In genomic region chr6:145814501-145815350, GRCh38 we compare ENCODE assay signal across 8 cellular contexts. TPM values are rescaled to one million over a fixed set of nuclear protein-coding genes. Genes with fewer than 3 reads are reported as not detected.
DNase-seq lines count a peak whose midpoint lies in the region; ATAC-seq and TF ChIP-seq lines count a peak whose summit lies in the region.

FBXO30 (minus strand) TSS chr6:145814795; CDS start chr6:145806405, 8,390 bp downstream.

- CTCF ChIA-PET in AG04449 (lab: Yijun Ruan, JAX), result interaction anchor here (0.6 to 1.5 kb wide), 4 partner anchors 15 to 729 kb away, joined by 3 to 8 read pairs (median 3); partner anchors contain the start of gene RAB32
- CTCF ChIA-PET in WTC11 (lab: Charles Lee), result interaction anchor here (0.6 to 1.6 kb wide), 5 partner anchors 12 to 930 kb away, joined by 3 to 7 read pairs (median 4); partner anchors contain the start of gene EPM2A

- H3K9me3 Mint-ChIP-seq in WTC11, result no peaks in the 10 kb centered on the region

- H3K4me1 Mint-ChIP-seq in WTC11, result peaks cover 41% of the 10 kb centered on the region

- no peak for DNase-seq in AG04449 (ENCODE audit: low read depth, low spot score)
- DNase-seq in NCI-H2171 (lab: John Stamatoyannopoulos, UW), result peak; percentile 86
- DNase-seq in WTC11 (ENCODE audit: low spot score), result peak; percentile 85
- DNase-seq in cardiac fibroblast (ENCODE audit: low read depth in 2 of 2), result peak; percentile 85 to 93
- peak; percentile 89 for DNase-seq in iris pigment epithelial cell (ENCODE audit: low read depth)
- DNase-seq in stimulated activated CD4-positive, alpha-beta T cell treated with anti-CD3 and anti-CD28 coated beads, Interleukin-12 subunit alpha, Interleukin-12 subunit beta, amount 100 ng/mL, for 4 hours, result peak; percentile 81

- peak; percentile 74 for ATAC-seq in GM18868 (IDR thresholded peaks at IDR 0.05; ENCODE audit: unreplicated experiment)
- peak; percentile 63 for ATAC-seq in HG03103 (IDR thresholded peaks at IDR 0.05; ENCODE audit: low read depth, unreplicated experiment)
- ATAC-seq in WTC11, result peak; percentile 81

- peak within 1 kb of the TSS; percentile 94 for H3K27ac Mint-ChIP-seq in WTC11

- no peaks in the 10 kb centered on the region for H3K27me3 Mint-ChIP-seq in WTC11 (ENCODE audit: low read depth)

- POLR2A ChIA-PET in AG04449 (lab: Yijun Ruan, JAX), result interaction anchor here (0.5 to 2.2 kb wide), 3 partner anchors 15 to 80 kb away, joined by 3 to 16 read pairs (median 4); partner anchors contain the start of gene EPM2A
- POLR2A ChIA-PET in WTC11 (lab: Charles Lee), result interaction anchor here (1.0 to 2.4 kb wide), 4 partner anchors 10 to 114 kb away, joined by 3 to 44 read pairs (median 6); partner anchors contain the start of gene EPM2A

- H3K4me3 ChIP-seq in AG04449 (ENCODE audit: low read depth, low read length) (peak within 1 kb of the TSS; percentile 79), cardiac fibroblast (replicated peaks in 1 of 2; ENCODE audit: low read depth in 2 of 2, low read length in 2 of 2) (peak within 1 kb of the TSS; percentile 71 to 76)

- H3K36me3 Mint-ChIP-seq in WTC11, result no peaks in the 10 kb centered on the region

- peak within 1 kb of the TSS; percentile 89 for H3K4me3 Mint-ChIP-seq in WTC11

- peak; percentile 7 for TF ChIP-seq CTCF in AG04449 (IDR thresholded peaks at IDR 0.05; ENCODE audit: insufficient read depth, low read length, missing control alignments)
- no peak for TF ChIP-seq CTCF in WTC11 (IDR thresholded peaks at IDR 0.05)
- no peak for TF ChIP-seq CTCF in cardiac fibroblast (IDR thresholded peaks at IDR 0.05; ENCODE audit: low read depth, low read length)

TF ChIP-seq in WTC11, 78 proteins besides CTCF, POLR2A, EP300 and RAD21 (continues in another document):
- TF ChIP-seq JAZF1 (CRISPR knock-in tag; IDR thresholded peaks at IDR 0.05), result no peak
- TF ChIP-seq SP1 (CRISPR knock-in tag; conservative IDR thresholded peaks at IDR 0.05), result peak; percentile 76
- TF ChIP-seq USF2 (CRISPR knock-in tag; IDR thresholded peaks at IDR 0.05), result no peak
- TF ChIP-seq JUN (CRISPR knock-in tag; IDR thresholded peaks at IDR 0.05), result no peak
- peak; percentile 85 for TF ChIP-seq NR2C2 (CRISPR knock-in tag; IDR thresholded peaks at IDR 0.05)
- TF ChIP-seq FOXP1 (CRISPR knock-in tag; IDR thresholded peaks at IDR 0.05; ENCODE audit: borderline replicate concordance), result peak; percentile 84
- TF ChIP-seq GABPB1 (CRISPR knock-in tag; IDR thresholded peaks at IDR 0.05), result peak; percentile 17; the same call in 1 of the 2 replicates
- TF ChIP-seq ZNF416 (CRISPR knock-in tag; IDR thresholded peaks at IDR 0.05), result 0 out of 2 replicates have a peak, but pooled peaks have one; percentile 8
- TF ChIP-seq FOXP4 (CRISPR knock-in tag; IDR thresholded peaks at IDR 0.05), result peak; percentile 81; the same call in 1 of the 2 replicates
- TF ChIP-seq KAT7 (CRISPR knock-in tag; IDR thresholded peaks at IDR 0.05; ENCODE audit: borderline replicate concordance), result 0 out of 2 replicates have a peak, but pooled peaks have one; percentile 31
- TF ChIP-seq USF1 (CRISPR knock-in tag; IDR thresholded peaks at IDR 0.05), result no peak
- peak; percentile 91 for TF ChIP-seq ZNF121 (CRISPR knock-in tag; IDR thresholded peaks at IDR 0.05)
- TF ChIP-seq PRDM15 (CRISPR knock-in tag; IDR thresholded peaks at IDR 0.05), result peak; percentile 83
- peak; percentile 4; the same call in 1 of the 2 replicates for TF ChIP-seq TEAD1 (CRISPR knock-in tag; IDR thresholded peaks at IDR 0.05)
- TF ChIP-seq CBFB (CRISPR knock-in tag; IDR thresholded peaks at IDR 0.05; ENCODE audit: low read depth), result peak; percentile 95
- TF ChIP-seq AR (CRISPR knock-in tag; IDR thresholded peaks at IDR 0.05), result no peak

RNA-seq across cellular contexts. Expression of gene FBXO30, which starts in this region (rescaled TPM):
- 11.7 to 11.8 TPM (median 11.8 TPM) in 3 replicates for total RNA-seq in WTC11 (2021)
